ENCODE assay signal across 2 cellular contexts in the genomic region with DNA sequence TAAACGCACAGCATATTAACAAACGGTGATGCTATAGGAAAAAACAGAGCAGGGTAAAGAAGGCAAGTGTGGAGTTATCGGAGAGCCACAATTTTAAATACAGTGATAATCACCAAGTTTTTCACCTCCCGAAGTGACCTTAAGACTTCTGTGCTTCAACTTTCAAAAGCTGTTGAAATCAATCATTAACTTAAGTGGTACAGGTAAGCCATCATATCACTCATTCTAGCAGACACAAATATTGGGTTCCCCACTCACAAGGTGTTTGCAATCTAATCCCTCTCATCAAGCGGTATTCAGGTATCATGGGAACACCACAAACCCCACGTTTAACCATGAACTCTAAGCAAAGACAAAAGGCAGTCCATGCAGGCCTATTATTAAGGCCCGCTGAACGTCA.
TF ChIP-seq lines count a peak whose summit lies in the region.

No MANE protein-coding gene starts in this region.

TF ChIP-seq in WTC11, 78 proteins besides CTCF, POLR2A, EP300 and RAD21 (continued from another document):
- TF ChIP-seq, protein P1, sequence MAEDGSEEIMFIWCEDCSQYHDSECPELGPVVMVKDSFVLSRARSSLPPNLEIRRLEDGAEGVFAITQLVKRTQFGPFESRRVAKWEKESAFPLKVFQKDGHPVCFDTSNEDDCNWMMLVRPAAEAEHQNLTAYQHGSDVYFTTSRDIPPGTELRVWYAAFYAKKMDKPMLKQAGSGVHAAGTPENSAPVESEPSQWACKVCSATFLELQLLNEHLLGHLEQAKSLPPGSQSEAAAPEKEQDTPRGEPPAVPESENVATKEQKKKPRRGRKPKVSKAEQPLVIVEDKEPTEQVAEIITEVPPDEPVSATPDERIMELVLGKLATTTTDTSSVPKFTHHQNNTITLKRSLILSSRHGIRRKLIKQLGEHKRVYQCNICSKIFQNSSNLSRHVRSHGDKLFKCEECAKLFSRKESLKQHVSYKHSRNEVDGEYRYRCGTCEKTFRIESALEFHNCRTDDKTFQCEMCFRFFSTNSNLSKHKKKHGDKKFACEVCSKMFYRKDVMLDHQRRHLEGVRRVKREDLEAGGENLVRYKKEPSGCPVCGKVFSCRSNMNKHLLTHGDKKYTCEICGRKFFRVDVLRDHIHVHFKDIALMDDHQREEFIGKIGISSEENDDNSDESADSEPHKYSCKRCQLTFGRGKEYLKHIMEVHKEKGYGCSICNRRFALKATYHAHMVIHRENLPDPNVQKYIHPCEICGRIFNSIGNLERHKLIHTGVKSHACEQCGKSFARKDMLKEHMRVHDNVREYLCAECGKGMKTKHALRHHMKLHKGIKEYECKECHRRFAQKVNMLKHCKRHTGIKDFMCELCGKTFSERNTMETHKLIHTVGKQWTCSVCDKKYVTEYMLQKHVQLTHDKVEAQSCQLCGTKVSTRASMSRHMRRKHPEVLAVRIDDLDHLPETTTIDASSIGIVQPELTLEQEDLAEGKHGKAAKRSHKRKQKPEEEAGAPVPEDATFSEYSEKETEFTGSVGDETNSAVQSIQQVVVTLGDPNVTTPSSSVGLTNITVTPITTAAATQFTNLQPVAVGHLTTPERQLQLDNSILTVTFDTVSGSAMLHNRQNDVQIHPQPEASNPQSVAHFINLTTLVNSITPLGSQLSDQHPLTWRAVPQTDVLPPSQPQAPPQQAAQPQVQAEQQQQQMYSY (CRISPR knock-in tag; IDR thresholded peaks at IDR 0.05), result no peak
- TF ChIP-seq ZNF416 (CRISPR knock-in tag; IDR thresholded peaks at IDR 0.05) (no peak), OVOL2 (CRISPR knock-in tag; IDR thresholded peaks at IDR 0.05; ENCODE audit: borderline replicate concordance) (no peak), ZNF263 (CRISPR knock-in tag; IDR thresholded peaks at IDR 0.05; ENCODE audit: low read depth) (no peak), PRRX2 (CRISPR knock-in tag; IDR thresholded peaks at IDR 0.05) (no peak), ZNF232 (CRISPR knock-in tag; IDR thresholded peaks at IDR 0.05) (no peak)
- TF ChIP-seq, protein P2, sequence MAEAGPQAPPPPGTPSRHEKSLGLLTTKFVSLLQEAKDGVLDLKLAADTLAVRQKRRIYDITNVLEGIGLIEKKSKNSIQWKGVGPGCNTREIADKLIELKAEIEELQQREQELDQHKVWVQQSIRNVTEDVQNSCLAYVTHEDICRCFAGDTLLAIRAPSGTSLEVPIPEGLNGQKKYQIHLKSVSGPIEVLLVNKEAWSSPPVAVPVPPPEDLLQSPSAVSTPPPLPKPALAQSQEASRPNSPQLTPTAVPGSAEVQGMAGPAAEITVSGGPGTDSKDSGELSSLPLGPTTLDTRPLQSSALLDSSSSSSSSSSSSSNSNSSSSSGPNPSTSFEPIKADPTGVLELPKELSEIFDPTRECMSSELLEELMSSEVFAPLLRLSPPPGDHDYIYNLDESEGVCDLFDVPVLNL (CRISPR knock-in tag; IDR thresholded peaks at IDR 0.05; ENCODE audit: borderline replicate concordance, low read depth), result no peak
- TF ChIP-seq, protein P3, sequence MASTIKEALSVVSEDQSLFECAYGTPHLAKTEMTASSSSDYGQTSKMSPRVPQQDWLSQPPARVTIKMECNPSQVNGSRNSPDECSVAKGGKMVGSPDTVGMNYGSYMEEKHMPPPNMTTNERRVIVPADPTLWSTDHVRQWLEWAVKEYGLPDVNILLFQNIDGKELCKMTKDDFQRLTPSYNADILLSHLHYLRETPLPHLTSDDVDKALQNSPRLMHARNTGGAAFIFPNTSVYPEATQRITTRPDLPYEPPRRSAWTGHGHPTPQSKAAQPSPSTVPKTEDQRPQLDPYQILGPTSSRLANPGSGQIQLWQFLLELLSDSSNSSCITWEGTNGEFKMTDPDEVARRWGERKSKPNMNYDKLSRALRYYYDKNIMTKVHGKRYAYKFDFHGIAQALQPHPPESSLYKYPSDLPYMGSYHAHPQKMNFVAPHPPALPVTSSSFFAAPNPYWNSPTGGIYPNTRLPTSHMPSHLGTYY (CRISPR knock-in tag; IDR thresholded peaks at IDR 0.05), result no peak
TF ChIP-seq in WTC11: peak in this region for 0.

TF ChIP-seq in SK-N-SH treated with all-trans-retinoic acid at 6 μM for 48 hours, 23 proteins besides CTCF, POLR2A, EP300 and RAD21 (continued from another document):
- TF ChIP-seq, protein P4, sequence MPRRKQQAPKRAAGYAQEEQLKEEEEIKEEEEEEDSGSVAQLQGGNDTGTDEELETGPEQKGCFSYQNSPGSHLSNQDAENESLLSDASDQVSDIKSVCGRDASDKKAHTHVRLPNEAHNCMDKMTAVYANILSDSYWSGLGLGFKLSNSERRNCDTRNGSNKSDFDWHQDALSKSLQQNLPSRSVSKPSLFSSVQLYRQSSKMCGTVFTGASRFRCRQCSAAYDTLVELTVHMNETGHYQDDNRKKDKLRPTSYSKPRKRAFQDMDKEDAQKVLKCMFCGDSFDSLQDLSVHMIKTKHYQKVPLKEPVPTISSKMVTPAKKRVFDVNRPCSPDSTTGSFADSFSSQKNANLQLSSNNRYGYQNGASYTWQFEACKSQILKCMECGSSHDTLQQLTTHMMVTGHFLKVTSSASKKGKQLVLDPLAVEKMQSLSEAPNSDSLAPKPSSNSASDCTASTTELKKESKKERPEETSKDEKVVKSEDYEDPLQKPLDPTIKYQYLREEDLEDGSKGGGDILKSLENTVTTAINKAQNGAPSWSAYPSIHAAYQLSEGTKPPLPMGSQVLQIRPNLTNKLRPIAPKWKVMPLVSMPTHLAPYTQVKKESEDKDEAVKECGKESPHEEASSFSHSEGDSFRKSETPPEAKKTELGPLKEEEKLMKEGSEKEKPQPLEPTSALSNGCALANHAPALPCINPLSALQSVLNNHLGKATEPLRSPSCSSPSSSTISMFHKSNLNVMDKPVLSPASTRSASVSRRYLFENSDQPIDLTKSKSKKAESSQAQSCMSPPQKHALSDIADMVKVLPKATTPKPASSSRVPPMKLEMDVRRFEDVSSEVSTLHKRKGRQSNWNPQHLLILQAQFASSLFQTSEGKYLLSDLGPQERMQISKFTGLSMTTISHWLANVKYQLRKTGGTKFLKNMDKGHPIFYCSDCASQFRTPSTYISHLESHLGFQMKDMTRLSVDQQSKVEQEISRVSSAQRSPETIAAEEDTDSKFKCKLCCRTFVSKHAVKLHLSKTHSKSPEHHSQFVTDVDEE (CRISPR knock-in tag; IDR thresholded peaks at IDR 0.05), result no peak
- TF ChIP-seq TCF4 (CRISPR knock-in tag; IDR thresholded peaks at IDR 0.05; ENCODE audit: borderline replicate concordance) (no peak), ZFP30 (CRISPR knock-in tag; IDR thresholded peaks at IDR 0.05) (no peak), ZFP3 (CRISPR knock-in tag; IDR thresholded peaks at IDR 0.05) (no peak), ZNF8 (CRISPR knock-in tag; IDR thresholded peaks at IDR 0.05) (no peak), OSR1 (CRISPR knock-in tag; IDR thresholded peaks at IDR 0.05) (no peak), ESRRG (CRISPR knock-in tag; IDR thresholded peaks at IDR 0.05) (no peak)
